ENCODE assay signal across 1 cellular context in genomic region chr15:28985691-28986090, GRCh38.
TF ChIP-seq lines count a peak whose summit lies in the region.

No MANE protein-coding gene starts in this region.

TF ChIP-seq in GM23338, 12 proteins besides CTCF, POLR2A, EP300 and RAD21 (continued from another document):
- TF ChIP-seq ZNF462 (CRISPR knock-in tag; IDR thresholded peaks at IDR 0.05), result no peak
- no peak for TF ChIP-seq JUNB (IDR thresholded peaks at IDR 0.05; ENCODE audit: unreplicated experiment)
- TF ChIP-seq ZNF114 (CRISPR knock-in tag; IDR thresholded peaks at IDR 0.05), result no peak
- TF ChIP-seq STAT1 (IDR thresholded peaks at IDR 0.05; ENCODE audit: unreplicated experiment), result no peak
- TF ChIP-seq EZH2 (IDR thresholded peaks at IDR 0.05; ENCODE audit: low read depth, unreplicated experiment), result no peak
- no peak for TF ChIP-seq CREB1 (CRISPR knock-in tag; IDR thresholded peaks at IDR 0.05; ENCODE audit: low read depth)
